Comparison of ENCODE assay signal across 11 cellular contexts in the genomic region with DNA sequence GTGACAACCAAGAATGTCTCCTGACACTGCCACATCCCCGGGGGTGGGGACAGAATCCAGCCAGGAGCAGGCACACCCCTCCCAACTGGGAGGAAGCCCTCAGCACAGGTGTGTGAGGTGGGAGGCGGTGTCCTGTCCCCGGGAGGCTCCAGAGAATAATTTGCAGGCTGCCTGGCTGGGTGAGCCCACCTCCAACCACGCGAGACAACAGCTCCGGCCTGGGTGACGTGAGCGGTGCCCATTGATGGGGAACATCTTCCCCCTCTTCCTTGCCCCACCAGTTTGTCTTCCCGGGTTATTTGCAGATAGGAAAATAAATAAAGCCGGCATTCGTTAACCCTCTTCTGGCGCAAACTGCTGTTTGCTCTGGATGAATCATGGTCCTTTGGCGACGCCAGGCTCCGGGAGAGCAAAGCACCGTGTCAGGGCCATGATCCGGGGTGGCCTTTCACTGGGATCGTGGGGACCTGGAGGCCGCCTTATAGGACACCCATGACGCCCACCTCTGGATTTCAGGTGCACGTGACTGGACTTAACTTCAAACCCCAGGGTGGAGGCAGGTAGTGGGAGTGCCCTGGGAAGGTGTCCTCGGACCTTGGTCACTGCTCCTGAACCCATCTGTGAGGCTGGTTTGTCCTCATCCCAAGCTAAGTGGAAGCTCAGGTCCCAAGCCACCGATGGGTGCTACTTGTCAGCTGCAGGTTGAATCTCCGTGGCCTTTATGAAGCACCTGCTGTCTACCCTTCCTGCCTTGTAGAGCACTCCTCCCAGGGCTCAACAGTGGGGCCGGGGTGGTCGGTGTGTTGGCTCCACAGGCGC. TPM values are rescaled to one million over a fixed set of nuclear protein-coding genes. Genes with fewer than 3 reads are reported as not detected.
DNase-seq lines count a peak whose midpoint lies in the region; ATAC-seq and TF ChIP-seq lines count a peak whose summit lies in the region.
"Had no signal": no experiment of that assay in that cellular context is flagged by ENCODE, and none has a peak within 500 bp of the region (broad histone marks: within the 10 kb centered on the region; RNA-seq: fewer than 3 reads in every experiment).

No MANE protein-coding gene starts in this region.

- no peak for ATAC-seq in GM19395 (IDR thresholded peaks at IDR 0.05; ENCODE audit: unreplicated experiment)
- no peak for ATAC-seq in HG02973 (IDR thresholded peaks at IDR 0.05; ENCODE audit: unreplicated experiment)
- ATAC-seq: activated T-cell treated with anti-CD3 and anti-CD28 coated beads, Interleukin-2, amount 50 U/mL, for 72 hours had no signal

- no peaks in the 10 kb centered on the region for H3K9me3 Mint-ChIP-seq in CD14-positive monocyte
- H3K9me3 Mint-ChIP-seq: activated T-cell treated with anti-CD3 and anti-CD28 coated beads, Interleukin-2, amount 50 U/mL, for 72 hours had no signal

- H3K36me3 Mint-ChIP-seq in CD14-positive monocyte: no peaks in the 10 kb centered on the region

- peak overlapping the region in 1 of 7 donors; percentile 10 for H3K27ac Mint-ChIP-seq in CD14-positive monocyte
- H3K27ac Mint-ChIP-seq: activated T-cell treated with anti-CD3 and anti-CD28 coated beads, Interleukin-2, amount 50 U/mL, for 72 hours had no signal

- no peak overlapping the region for H3K4me3 Mint-ChIP-seq in CD14-positive monocyte
- H3K4me3 Mint-ChIP-seq: activated T-cell treated with anti-CD3 and anti-CD28 coated beads, Interleukin-2, amount 50 U/mL, for 72 hours had no signal

- DNase-seq in AG08396 (ENCODE audit: low spot score): peak; percentile 41
- peak; percentile 82 for DNase-seq in HT-29 (ENCODE audit: low spot score)
- DNase-seq in SK-N-DZ (ENCODE audit: low spot score): peak; percentile 73
- DNase-seq in left kidney (ENCODE audit: low read depth, low spot score): peak; percentile 77
- no peak for DNase-seq in NCI-H2171 treated with DMSO at 0.1 percent for 48 hours (lab: John Stamatoyannopoulos, UW)
- DNase-seq in CD14-positive monocyte (ENCODE audit: low spot score): no peak
- DNase-seq: activated T-cell treated with anti-CD3 and anti-CD28 coated beads, Interleukin-2, amount 50 U/mL, for 72 hours; DND-41 had no signal

- H3K4me1 Mint-ChIP-seq in CD14-positive monocyte: no peaks in the 10 kb centered on the region

- TF ChIP-seq CTCF in CD14-positive monocyte (IDR thresholded peaks at IDR 0.05): no peak

- intact Hi-C loops in CD14-positive monocyte (cut with micrococcal nuclease): no loop called here

- H3K27me3 Mint-ChIP-seq in CD14-positive monocyte (ENCODE audit: low read depth in 3 of 3): peaks cover 0 to 6% (median 5%) of the 10 kb centered on the region in 3 donors

RNA-seq across cellular contexts. Expression of a gene that starts 13.9 kb away (rescaled TPM):
- 134 and 151 TPM in 2 replicates for total RNA-seq in HT-29 (2014; rRNA removed; shearing (Covaris generic))
- 242 and 248 TPM in 2 replicates for polyA plus RNA-seq in SK-N-DZ (2014; cell fraction: cytosol; rRNA removed)
- 196 and 220 TPM in 2 replicates for polyA plus RNA-seq in SK-N-DZ (2014; cell fraction: nucleus; rRNA removed)
- polyA plus RNA-seq in CD14-positive monocyte: not detected

RNA-seq across cellular contexts. Expression of a gene that starts 20.3 kb away (rescaled TPM):
- 31.7 and 40.1 TPM in 2 replicates for total RNA-seq in HT-29 (2014; rRNA removed; shearing (Covaris generic))
- polyA plus RNA-seq in SK-N-DZ (2014; cell fraction: cytosol; rRNA removed): 22.1 and 25.3 TPM in 2 replicates
- polyA plus RNA-seq in SK-N-DZ (2014; cell fraction: nucleus; rRNA removed): 38.9 and 46.6 TPM in 2 replicates
- polyA plus RNA-seq in CD14-positive monocyte: 1 to 10 TPM; 3.9 to 5.2 TPM

RNA-seq across cellular contexts. Expression of a gene that starts 49.0 kb away (rescaled TPM):
- total RNA-seq in HT-29 (2014; rRNA removed; shearing (Covaris generic)): 117 and 131 TPM in 2 replicates
- polyA plus RNA-seq in SK-N-DZ (2014; cell fraction: cytosol; rRNA removed): not detected in 2 replicates
- polyA plus RNA-seq in SK-N-DZ (2014; cell fraction: nucleus; rRNA removed): not detected in 2 replicates
- not detected for polyA plus RNA-seq in CD14-positive monocyte
- total RNA-seq: pulmonary artery endothelial cell had no signal

Comparison
In these comparisons a context has a peak if more than half of its experiments do, and no peak if none do; other contexts are left out.
1. DNase-seq: peak in AG08396 (single experiment), HT-29 (single experiment), SK-N-DZ (single experiment) and left kidney (single experiment); none in NCI-H2171 treated with DMSO at 0.1 percent for 48 hours (single experiment) and CD14-positive monocyte (single experiment).